In genomic region chr14:102581193-102581592, GRCh38 we compare ENCODE assay signal across 24 cellular contexts. TPM values are rescaled to one million over a fixed set of nuclear protein-coding genes. Genes with fewer than 3 reads are reported as not detected.
A peak's percentile ranks its signal among the peaks of the same experiment; 100 is the strongest.
DNase-seq lines count a peak whose midpoint lies in the region; ATAC-seq, FAIRE-seq and TF ChIP-seq lines count a peak whose summit lies in the region.
"Had no signal": no experiment of that assay in that cellular context is flagged by ENCODE, and none has a peak within 500 bp of the region (broad histone marks: within the 10 kb centered on the region; RNA-seq: fewer than 3 reads in every experiment).

No MANE protein-coding gene starts in this region.

- no peak overlapping the region for H3K4me3 Mint-ChIP-seq in nephron progenitor cell
- H3K4me3 Mint-ChIP-seq: CD4-positive, CD25-positive, alpha-beta regulatory T cell; CD8-positive, alpha-beta T cell had no signal

- no peak for ATAC-seq in HepG2
- no peak for ATAC-seq in right lobe of liver
- ATAC-seq in GM21717 (IDR thresholded peaks at IDR 0.05; ENCODE audit: unreplicated experiment), result no peak
- no peak for ATAC-seq in HG02571 (IDR thresholded peaks at IDR 0.05; ENCODE audit: unreplicated experiment)
- ATAC-seq in GM19397 (IDR thresholded peaks at IDR 0.05; ENCODE audit: unreplicated experiment), result no peak
- ATAC-seq: CD8-positive, alpha-beta T cell; GM12878 had no signal

- peak overlapping the region; percentile 51 for H3K27ac Mint-ChIP-seq in nephron progenitor cell
- H3K27ac Mint-ChIP-seq: CD4-positive, CD25-positive, alpha-beta regulatory T cell; CD8-positive, alpha-beta T cell had no signal

- in situ Hi-C loops in HepG2 (cut with HindIII; ENCODE audit: extremely low pct_ligation_motif_present, low pct_unique_long_range_greater_than_20kb), result no loop called here

- H3K4me2 ChIP-seq in HepG2 (ENCODE audit: low read depth, low read length), result peak overlapping the region; percentile 85; the same call in 1 of the 2 replicates
- H3K4me2 ChIP-seq: A549 had no signal

- BruUV-seq in HepG2 (replicated peaks; lab: Mats Ljungman, UMichigan), result no TSS peak

- H3K36me3 ChIP-seq in HepG2 (replicated peaks in 1 of 2; ENCODE audit: control insufficient read depth in 1 of 2, insufficient read depth in 2 of 2, low read length in 2 of 2), result no peaks in the 10 kb centered on the region
- no peaks in the 10 kb centered on the region for H3K36me3 ChIP-seq in right lobe of liver
- H3K36me3 ChIP-seq: BE2C, HAP-1 had no signal

- intact Hi-C loops in HepG2 (cut with micrococcal nuclease; ENCODE audit: unreplicated experiment), result no loop called here
- intact Hi-C loops in right lobe of liver (cut with DNase I), result no loop called here

- TF ChIP-seq CTCF in HepG2 (CRISPR knock-in tag; IDR thresholded peaks at IDR 0.05), result no peak
- TF ChIP-seq CTCF in right lobe of liver (IDR thresholded peaks at IDR 0.05), result no peak
- TF ChIP-seq CTCF in RWPE1 (conservative IDR thresholded peaks at IDR 0.05; ENCODE audit: low read depth), result no peak
- no peak for TF ChIP-seq CTCF in nephron progenitor cell (IDR thresholded peaks at IDR 0.05)

- no peak for TF ChIP-seq POLR2A in HepG2 (IDR thresholded peaks at IDR 0.05; ENCODE audit: insufficient read depth in 1 of 2, low read depth in 2 of 2, low read length in 2 of 2)
- no peak for TF ChIP-seq POLR2A in right lobe of liver (IDR thresholded peaks at IDR 0.05)

- no peaks in the 10 kb centered on the region for H4K20me1 ChIP-seq in HepG2 (ENCODE audit: insufficient read depth, low read length)

- CTCF ChIA-PET in HepG2 (lab: Yijun Ruan, JAX; ENCODE audit: low intra/inter-chr PET ratio, low total read pairs), result no interaction called here
- CTCF ChIA-PET in RWPE1 (lab: Yijun Ruan, JAX), result no interaction called here

- no peak overlapping the region for H3K4me3 ChIP-seq in HepG2 (replicated peaks in 1 of 3; ENCODE audit: insufficient read depth in 1 of 3, low read depth in 2 of 3, low read length in 3 of 3)
- no peak overlapping the region for H3K4me3 ChIP-seq in right lobe of liver
- H3K4me3 ChIP-seq: A549, GM12878, HAP-1 had no signal

- DNase-seq in HepG2 (ENCODE audit: low spot score) (no peak), right lobe of liver (no peak), RWPE1 (ENCODE audit: low spot score) (no peak), nephron progenitor cell (no peak)
- DNase-seq: ACHN; AML-193; Caco-2; CD4-positive, CD25-positive, alpha-beta regulatory T cell; CD8-positive, alpha-beta T cell; DMS153; DMS79; GDM1; GOT3 had no signal

- WGBS in HepG2 (ENCODE audit: low lambda C conversion rate), result 58% methylated on average over 10 of the region's 10 CpGs
- WGBS in right lobe of liver (ENCODE audit: insufficient coverage, low coverage, low lambda C conversion rate, missing lambda C conversion rate), result 90% methylated on average over 7 of the region's 10 CpGs

- H3K9ac ChIP-seq in HepG2 (ENCODE audit: insufficient read depth, low read depth, low read length), result no peak overlapping the region

- H2AFZ ChIP-seq in HepG2 (ENCODE audit: low read length), result no peak overlapping the region

- TF ChIP-seq RAD21 in HepG2 (CRISPR knock-in tag; IDR thresholded peaks at IDR 0.05), result no peak

- H3K79me2 ChIP-seq in HepG2 (ENCODE audit: insufficient read depth, low read length), result no peaks in the 10 kb centered on the region

- H3K9me3 Mint-ChIP-seq in nephron progenitor cell, result no peaks in the 10 kb centered on the region
- H3K9me3 Mint-ChIP-seq: CD4-positive, CD25-positive, alpha-beta regulatory T cell; CD8-positive, alpha-beta T cell; HFFc6 had no signal

- H3K9me3 ChIP-seq in HepG2 (ENCODE audit: low read length) (no peaks in the 10 kb centered on the region), right lobe of liver (no peaks in the 10 kb centered on the region)
- H3K9me3 ChIP-seq: A549, BE2C, Caco-2, HAP-1 had no signal

- H3K27me3 ChIP-seq in HepG2 (ENCODE audit: control insufficient read depth in 1 of 2, insufficient read depth in 2 of 2, low read length in 2 of 2), result no peaks in the 10 kb centered on the region
- no peaks in the 10 kb centered on the region for H3K27me3 ChIP-seq in right lobe of liver
- H3K27me3 ChIP-seq: BE2C had no signal

- H3K4me1 ChIP-seq in HepG2 (ENCODE audit: insufficient read depth, low read length) (peaks cover 83% of the 10 kb centered on the region), right lobe of liver (no peaks in the 10 kb centered on the region)

- H3K27ac ChIP-seq in HepG2 (ENCODE audit: extremely low read length, insufficient read depth, low read length) (no peak overlapping the region), right lobe of liver (no peak overlapping the region), RWPE1 (peak overlapping the region; percentile 18; the same call in 1 of the 2 replicates)
- H3K27ac ChIP-seq: A549, C4-2B had no signal

- peaks cover 3% of the 10 kb centered on the region for H3K27me3 Mint-ChIP-seq in nephron progenitor cell (ENCODE audit: low read depth, poor library complexity)

- no peak for FAIRE-seq in HepG2 (lab: Jason Lieb, UNC)
- FAIRE-seq: A549, GM12878, GM19239, H54 had no signal

- peaks cover 62% of the 10 kb centered on the region for H3K4me1 Mint-ChIP-seq in nephron progenitor cell

- POLR2A ChIA-PET in HepG2 (lab: Yijun Ruan, JAX) (interaction anchor here (0.7 to 1.3 kb wide), 3 partner anchors 39 to 519 kb away, joined by 3 to 4 read pairs (median 3); no protein-coding TSS in a partner anchor), RWPE1 (lab: Yijun Ruan, JAX; ENCODE audit: low non-redundant PET) (no interaction called here)

- H3K36me3 Mint-ChIP-seq in nephron progenitor cell (ENCODE audit: low read depth), result no peaks in the 10 kb centered on the region
- H3K36me3 Mint-ChIP-seq: CD4-positive, CD25-positive, alpha-beta regulatory T cell; CD8-positive, alpha-beta T cell had no signal

- no peak for TF ChIP-seq EP300 in HepG2 (IDR thresholded peaks at IDR 0.05; ENCODE audit: low read depth in 2 of 2, low read length in 2 of 2)
- TF ChIP-seq EP300 in HepG2 (CRISPR knock-in tag; IDR thresholded peaks at IDR 0.05; ENCODE audit: borderline replicate concordance), result no peak

TF ChIP-seq in HepG2, 621 proteins besides CTCF, POLR2A, EP300 and RAD21:
- TF ChIP-seq ATM (IDR thresholded peaks at IDR 0.05; ENCODE audit: borderline replicate concordance) (no peak), IKZF1 (IDR thresholded peaks at IDR 0.05) (no peak)
- TF ChIP-seq, protein P1, sequence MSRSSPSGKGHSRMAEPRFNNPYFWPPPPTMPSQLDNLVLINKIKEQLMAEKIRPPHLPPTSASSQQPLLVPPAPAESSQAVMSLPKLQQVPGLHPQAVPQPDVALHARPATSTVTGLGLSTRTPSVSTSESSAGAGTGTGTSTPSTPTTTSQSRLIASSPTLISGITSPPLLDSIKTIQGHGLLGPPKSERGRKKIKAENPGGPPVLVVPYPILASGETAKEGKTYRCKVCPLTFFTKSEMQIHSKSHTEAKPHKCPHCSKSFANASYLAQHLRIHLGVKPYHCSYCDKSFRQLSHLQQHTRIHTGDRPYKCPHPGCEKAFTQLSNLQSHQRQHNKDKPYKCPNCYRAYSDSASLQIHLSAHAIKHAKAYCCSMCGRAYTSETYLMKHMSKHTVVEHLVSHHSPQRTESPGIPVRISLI (CRISPR knock-in tag; IDR thresholded peaks at IDR 0.05; ENCODE audit: borderline replicate concordance), result 0 out of 2 replicates have a peak, but pooled peaks have one; percentile 26

RNA-seq across cellular contexts. Expression of gene RCOR1, which starts 11.3 kb away (rescaled TPM):
- 11.1 and 14.8 TPM in 2 replicates for total RNA-seq in HepG2 (2016; rRNA removed; fragmentation: Illumina TruSeq; extraction: Trizol)
- 5.2 and 6.2 TPM in 2 replicates for total RNA-seq in HepG2 (2016; cell fraction: cytosol; rRNA removed; fragmentation: Illumina TruSeq; extraction: Trizol; ENCODE audit: low read depth)
- total RNA-seq in HepG2 (2016; cell fraction: insoluble cytoplasmic fraction; rRNA removed; fragmentation: Illumina TruSeq; extraction: Trizol), result 10.9 and 13.8 TPM in 2 replicates
- total RNA-seq in HepG2 (2016; cell fraction: membrane; rRNA removed; fragmentation: Illumina TruSeq; extraction: Trizol), result 6.6 and 7.2 TPM in 2 replicates
- total RNA-seq in HepG2 (2016; cell fraction: nucleus; rRNA removed; fragmentation: Illumina TruSeq; extraction: Trizol), result 15.7 and 18.1 TPM in 2 replicates
- polyA plus RNA-seq in HepG2 (2011; rRNA removed), result 10.2 and 10.5 TPM in 2 replicates
- polyA plus RNA-seq in HepG2 (2011; cell fraction: cytosol; rRNA removed), result 5.8 and 9.2 TPM in 2 replicates
- polyA plus RNA-seq in HepG2 (2011; cell fraction: nucleus; rRNA removed), result 7.8 and 8.1 TPM in 2 replicates
- 12.0 and 12.1 TPM in 2 replicates for polyA plus RNA-seq in HepG2 (2012)
- 0.57 and 0.69 TPM in 2 replicates for polyA plus RNA-seq in HepG2 (2016; cell fraction: cytosol; fragmentation: Illumina TruSeq; extraction: Trizol; ENCODE audit: low read depth)
- polyA plus RNA-seq in HepG2 (2016; cell fraction: insoluble cytoplasmic fraction; fragmentation: Illumina TruSeq; extraction: Trizol; ENCODE audit: low read depth), result 14.2 and 16.0 TPM in 2 replicates
- 1.9 and 2.5 TPM in 2 replicates for polyA plus RNA-seq in HepG2 (2016; cell fraction: membrane; fragmentation: Illumina TruSeq; extraction: Trizol; ENCODE audit: low read depth)
- 19.9 and 20.7 TPM in 2 replicates for polyA plus RNA-seq in HepG2 (2016; cell fraction: nucleus; fragmentation: Illumina TruSeq; extraction: Trizol; ENCODE audit: insufficient read depth, low read depth)
- polyA minus RNA-seq in HepG2 (2011; rRNA and poly(A)+ RNA removed; ENCODE audit: low replicate concordance), result 15.4 and 22.7 TPM in 2 replicates
- polyA minus RNA-seq in HepG2 (2011; cell fraction: cytosol; rRNA and poly(A)+ RNA removed), result 11.9 and 12.5 TPM in 2 replicates
- 25.1 TPM in 2 replicates for polyA minus RNA-seq in HepG2 (2011; cell fraction: nucleus; rRNA and poly(A)+ RNA removed)
- total RNA-seq in right lobe of liver, result 10 to 100 TPM in 2 of 6 experiments, 1 to 10 TPM in 4; 7.5 to 14.1 (median 8.7) TPM
